Comparison of ENCODE assay signal across 8 cellular contexts in the genomic region with DNA sequence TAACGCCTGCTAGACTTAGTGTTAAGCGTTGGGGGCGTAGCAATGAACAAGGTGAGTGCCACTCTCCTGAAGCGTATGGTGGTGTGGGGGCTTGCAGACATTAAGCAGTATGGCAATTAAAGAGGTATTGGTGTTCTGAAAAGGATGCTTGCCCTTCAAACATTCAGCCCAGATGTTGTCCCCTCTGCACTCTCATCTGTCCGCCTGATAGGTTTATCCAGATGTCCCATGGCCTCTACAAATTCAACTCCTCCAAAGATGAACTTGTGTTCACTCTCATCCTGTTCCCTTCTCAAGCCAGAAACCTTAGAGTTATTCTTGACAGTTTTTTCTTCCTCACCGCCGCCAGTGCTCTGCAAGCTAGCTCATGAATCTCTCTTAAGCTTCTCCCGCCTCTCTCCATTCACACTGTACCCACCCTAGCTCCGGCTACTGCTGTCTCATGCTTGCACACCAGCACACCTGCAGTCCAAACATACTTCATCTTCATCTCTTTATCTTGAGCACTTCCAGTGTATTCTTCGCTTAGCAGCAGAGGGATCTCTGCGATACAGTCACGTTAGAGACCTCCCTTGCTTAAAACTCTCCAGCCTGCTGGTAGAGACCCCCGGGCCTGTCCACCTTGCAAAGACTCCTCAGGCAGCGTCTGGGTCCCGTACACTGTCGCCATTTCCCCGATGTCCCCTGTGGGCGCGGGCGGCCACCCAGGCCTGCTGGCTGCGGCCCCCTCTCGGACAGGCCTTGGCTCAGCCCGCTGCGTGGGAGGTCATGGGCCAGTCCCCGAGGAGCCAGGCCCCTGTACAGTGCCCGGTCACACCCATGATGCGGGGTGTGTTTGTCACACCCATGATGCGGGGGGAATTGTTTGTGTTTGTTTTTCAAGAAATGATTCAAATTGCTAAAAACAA.
A peak's percentile ranks its signal among the peaks of the same experiment; 100 is the strongest.
DNase-seq lines count a peak whose midpoint lies in the region; ATAC-seq and TF ChIP-seq lines count a peak whose summit lies in the region.

No MANE protein-coding gene starts in this region.

- TF ChIP-seq CTCF in SU-DHL-6 (IDR thresholded peaks at IDR 0.05; ENCODE audit: insufficient read depth, low read length, poor library complexity, severe bottlenecking) (no peak), foreskin fibroblast (IDR thresholded peaks at IDR 0.05; ENCODE audit: low read depth, low read length) (no peak)

- no peaks in the 10 kb centered on the region for H3K4me1 ChIP-seq in rectal smooth muscle tissue (ENCODE audit: control insufficient read depth, insufficient read depth, low read length)

- no peaks in the 10 kb centered on the region for H4K20me1 ChIP-seq in SU-DHL-6 (ENCODE audit: low read depth, low read length)

- no peaks in the 10 kb centered on the region for H3K27me3 ChIP-seq in SU-DHL-6 (ENCODE audit: low read length)
- no peaks in the 10 kb centered on the region for H3K27me3 ChIP-seq in rectal smooth muscle tissue (ENCODE audit: control insufficient read depth, insufficient read depth, low read length)

- ATAC-seq in GM19397 (IDR thresholded peaks at IDR 0.05; ENCODE audit: unreplicated experiment) (peak; percentile 7), HG02981 (IDR thresholded peaks at IDR 0.05; ENCODE audit: unreplicated experiment) (no peak)

- peaks cover 22% of the 10 kb centered on the region for H3K79me2 ChIP-seq in SU-DHL-6 (ENCODE audit: insufficient read depth, low read length)

- H3K36me3 ChIP-seq in SU-DHL-6 (ENCODE audit: low read length) (peaks cover 6% of the 10 kb centered on the region; the same call in 1 of the 2 replicates), rectal smooth muscle tissue (ENCODE audit: control insufficient read depth, insufficient read depth, low read length) (peaks cover 27% of the 10 kb centered on the region)

- H3K4me3 ChIP-seq in SU-DHL-6 (ENCODE audit: insufficient read depth, low read length, poor library complexity, severe bottlenecking) (peak overlapping the region; percentile 76), foreskin fibroblast (ENCODE audit: low read depth in 1 of 2, low read length in 2 of 2) (peak overlapping the region; percentile 68 to 100), rectal smooth muscle tissue (ENCODE audit: low read length) (peak overlapping the region; percentile 99)

- H3K9me3 ChIP-seq in SU-DHL-6 (ENCODE audit: insufficient read depth, low read length): no peaks in the 10 kb centered on the region

- no peaks in the 10 kb centered on the region for H3K9me2 ChIP-seq in SU-DHL-6 (replicated peaks; ENCODE audit: insufficient read depth, low read length)

- in situ Hi-C loops in KBM-7 (cut with MboI; ENCODE audit: low pct_unique_long_range_greater_than_20kb, low sequenced_read_pairs): no loop called here

- peak overlapping the region; percentile 81 for H3K9ac ChIP-seq in SU-DHL-6 (ENCODE audit: low read length)
- H3K9ac ChIP-seq in rectal smooth muscle tissue (ENCODE audit: low read length): peak overlapping the region; percentile 97

- H2AFZ ChIP-seq in SU-DHL-6 (ENCODE audit: low read depth, low read length, severe bottlenecking): peak overlapping the region; percentile 61

- peak overlapping the region; percentile 77 for H3K4me2 ChIP-seq in SU-DHL-6 (ENCODE audit: low read depth, low read length, poor library complexity, severe bottlenecking)

- H3K27ac ChIP-seq in SU-DHL-6 (ENCODE audit: low read depth, low read length) (peak overlapping the region; percentile 47), rectal smooth muscle tissue (ENCODE audit: low read depth, low read length) (peak overlapping the region; percentile 92)

- DNase-seq in foreskin fibroblast (no peak), SW480 (ENCODE audit: low spot score) (no peak), KBM-7 (no peak), NCI-H446 (lab: John Stamatoyannopoulos, UW) (no peak)

- no peaks in the 10 kb centered on the region for H3F3A ChIP-seq in SU-DHL-6 (ENCODE audit: insufficient read depth)
